In genomic region chr15:78872155-78872971, GRCh38 we compare ENCODE assay signal across 8 cellular contexts. TPM values are rescaled to one million over a fixed set of nuclear protein-coding genes. Genes with fewer than 3 reads are reported as not detected.
DNase-seq lines count a peak whose midpoint lies in the region; ATAC-seq and TF ChIP-seq lines count a peak whose summit lies in the region.

A gene with protein sequence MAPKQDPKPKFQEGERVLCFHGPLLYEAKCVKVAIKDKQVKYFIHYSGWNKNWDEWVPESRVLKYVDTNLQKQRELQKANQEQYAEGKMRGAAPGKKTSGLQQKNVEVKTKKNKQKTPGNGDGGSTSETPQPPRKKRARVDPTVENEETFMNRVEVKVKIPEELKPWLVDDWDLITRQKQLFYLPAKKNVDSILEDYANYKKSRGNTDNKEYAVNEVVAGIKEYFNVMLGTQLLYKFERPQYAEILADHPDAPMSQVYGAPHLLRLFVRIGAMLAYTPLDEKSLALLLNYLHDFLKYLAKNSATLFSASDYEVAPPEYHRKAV (plus strand): TSS chr15:78872890. CDS start chr15:78873018, 128 bp downstream.

- H3K27me3 ChIP-seq in BE2C: no peaks in the 10 kb centered on the region

- ATAC-seq in GM19438 (IDR thresholded peaks at IDR 0.05; ENCODE audit: low read depth, unreplicated experiment) (peak; percentile 76), HG03571 (IDR thresholded peaks at IDR 0.05; ENCODE audit: unreplicated experiment) (peak; percentile 72)

- H3K36me3 ChIP-seq in BE2C: peaks cover 8% of the 10 kb centered on the region

- DNase-seq in BE2C (peak; percentile 99), NCI-H748 treated with DMSO at 0.1 percent for 48 hours (lab: John Stamatoyannopoulos, UW) (peak; percentile 73), cortex of kidney (lab: John Stamatoyannopoulos, UW) (peak; percentile 99), left kidney (ENCODE audit: low read depth, low spot score) (peak; percentile 99)
- peak; percentile 90 to 91 for DNase-seq in activated CD4-positive, alpha-beta T cell treated with anti-CD3 and anti-CD28 coated beads, Interleukin-2, amount 50 U/mL, for 24 hours (ENCODE audit: low read depth in 1 of 2, low spot score in 1 of 2)
- peak; percentile 89 to 93 for DNase-seq in stimulated activated CD4-positive, alpha-beta T cell treated with anti-CD3 and anti-CD28 coated beads, Interleukin-1b, Interleukin-23, amount 100 ng/mL, for 4 hours (ENCODE audit: low read depth in 2 of 2)

- H3K4me1 ChIP-seq in BE2C: no peaks in the 10 kb centered on the region

- TF ChIP-seq CTCF in BE2C (IDR thresholded peaks at IDR 0.05; ENCODE audit: low read depth, low read length): no peak

- no peaks in the 10 kb centered on the region for H3K9me3 ChIP-seq in BE2C

- peak within 1 kb of the TSS; percentile 94 for H3K4me3 ChIP-seq in BE2C (ENCODE audit: low read depth, low read length)

RNA-seq across cellular contexts. Expression of the gene that starts here (rescaled TPM):
- 455 TPM for polyA plus RNA-seq in BE2C (2012; ENCODE audit: insufficient read depth, insufficient read length, low read depth)

Comparison
In these comparisons a context has a peak if more than half of its experiments do, and no peak if none do; other contexts are left out.
1. Peak in every context shown above with its lines: DNase-seq, ATAC-seq and H3K4me3 ChIP-seq.